In the genomic region with DNA sequence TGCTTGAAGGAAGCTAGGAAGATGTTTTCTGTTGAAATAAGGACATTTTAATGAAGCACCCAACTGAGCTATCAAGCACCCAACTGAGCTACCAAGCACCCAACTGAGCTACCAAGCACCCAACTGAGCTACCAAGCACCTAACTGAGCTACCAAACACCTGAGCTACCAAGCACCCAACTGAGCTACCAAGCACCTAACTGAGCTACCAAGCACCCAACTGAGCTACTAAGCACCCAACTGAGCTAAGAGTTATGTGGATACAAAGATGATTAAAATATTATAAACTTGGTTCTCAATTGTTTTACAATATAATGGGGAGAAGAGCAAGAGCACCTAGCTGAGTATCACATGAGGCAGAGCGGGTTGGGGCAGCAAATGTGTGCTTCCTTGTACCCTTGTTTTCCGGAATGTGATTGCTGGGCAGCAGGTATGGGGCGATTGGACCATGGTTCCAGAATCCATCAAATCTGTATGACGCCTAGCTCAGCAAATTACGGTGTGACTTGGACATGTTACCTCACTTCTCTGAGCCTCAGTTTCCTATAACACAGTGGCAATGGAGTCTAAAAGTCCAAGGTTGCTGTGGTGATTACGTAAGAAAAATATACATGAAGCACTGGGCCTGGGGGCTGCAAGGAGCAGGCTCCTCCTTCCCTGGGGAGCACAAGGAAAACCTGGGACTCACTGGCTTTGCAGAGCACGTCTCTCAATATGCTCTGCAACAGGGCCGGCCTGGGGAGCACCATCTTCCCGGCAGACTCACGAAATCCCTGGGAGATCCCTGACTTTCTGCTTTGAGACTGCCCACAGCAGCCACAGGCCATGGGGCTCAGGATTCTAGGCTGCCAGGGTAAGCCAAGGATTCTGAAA, we compare ENCODE assay signal across 9 cellular contexts. TPM values are rescaled to one million over a fixed set of nuclear protein-coding genes. Genes with fewer than 3 reads are reported as not detected.
DNase-seq lines count a peak whose midpoint lies in the region; ATAC-seq and TF ChIP-seq lines count a peak whose summit lies in the region.
"Had no signal": no experiment of that assay in that cellular context is flagged by ENCODE, and none has a peak within 500 bp of the region (broad histone marks: within the 10 kb centered on the region; RNA-seq: fewer than 3 reads in every experiment).

No MANE protein-coding gene starts in this region.

- DNase-seq in T-helper 1 cell: no peak
- DNase-seq in activated CD8-positive, alpha-beta T cell treated with anti-CD3 and anti-CD28 coated beads for 36 hours: no peak
- DNase-seq in lower lobe of right lung: no peak
- DNase-seq in suprapubic skin (ENCODE audit: low spot score in 2 of 2): no peak
- DNase-seq in pons (ENCODE audit: low spot score): no peak
- no peak for DNase-seq in omental fat pad (ENCODE audit: low spot score)
- DNase-seq: occipital lobe had no signal

- POLR2A ChIA-PET in activated CD8-positive, alpha-beta T cell treated with anti-CD3 and anti-CD28 coated beads for 36 hours (lab: Charles Lee): interaction anchor here (0.6 to 3.8 kb wide), 13 partner anchors 8 to 307 kb away, joined by 3 to 21 read pairs (median 4); partner anchors contain the start of gene BMF

- no peak for TF ChIP-seq EP300 in suprapubic skin (IDR thresholded peaks at IDR 0.05)

- WGBS in suprapubic skin: 62% methylated on average over 10 of the region's 10 CpGs

- no peak for TF ChIP-seq CTCF in activated CD8-positive, alpha-beta T cell treated with anti-CD3 and anti-CD28 coated beads for 36 hours (IDR thresholded peaks at IDR 0.05)
- TF ChIP-seq CTCF in lower lobe of right lung (IDR thresholded peaks at IDR 0.05) (no peak), suprapubic skin (IDR thresholded peaks at IDR 0.05) (no peak), omental fat pad (IDR thresholded peaks at IDR 0.05) (no peak)

- ATAC-seq in activated CD8-positive, alpha-beta T cell treated with anti-CD3 and anti-CD28 coated beads for 36 hours: no peak
- no peak for ATAC-seq in lower lobe of right lung
- ATAC-seq in GM18861 (IDR thresholded peaks at IDR 0.05; ENCODE audit: unreplicated experiment): no peak
- ATAC-seq in omental fat pad (ENCODE audit: low FRiP score): no peak

- no peaks in the 10 kb centered on the region for H3K27me3 ChIP-seq in lower lobe of right lung (ENCODE audit: low read depth)
- H3K27me3 ChIP-seq in suprapubic skin: no peaks in the 10 kb centered on the region

- peak overlapping the region; percentile 87 for H3K27ac ChIP-seq in lower lobe of right lung
- H3K27ac ChIP-seq in suprapubic skin: peak overlapping the region; percentile 88

- peaks cover 9% of the 10 kb centered on the region for H3K27me3 Mint-ChIP-seq in T-helper 1 cell treated with Interleukin-12 subunit alpha and Interleukin-12 subunit beta and Interleukin-4 antibody, amounts not matched to agents 30 μg/mL and 1 μg/mL, for 36 hours (ENCODE audit: low read depth)
- H3K27me3 Mint-ChIP-seq in activated CD8-positive, alpha-beta T cell treated with anti-CD3 and anti-CD28 coated beads for 36 hours: no peaks in the 10 kb centered on the region

- H3K4me3 ChIP-seq in lower lobe of right lung (no peak overlapping the region), suprapubic skin (no peak overlapping the region)

- peaks cover 100% of the 10 kb centered on the region for H3K4me1 ChIP-seq in lower lobe of right lung
- H3K4me1 ChIP-seq in suprapubic skin: peaks cover 94% of the 10 kb centered on the region

- no peak for TF ChIP-seq POLR2A in suprapubic skin (IDR thresholded peaks at IDR 0.05)

- peaks cover 30% of the 10 kb centered on the region for H3K36me3 Mint-ChIP-seq in T-helper 1 cell treated with Interleukin-12 subunit alpha and Interleukin-12 subunit beta and Interleukin-4 antibody, amounts not matched to agents 30 μg/mL and 1 μg/mL, for 36 hours (ENCODE audit: low read depth)
- H3K36me3 Mint-ChIP-seq in activated CD8-positive, alpha-beta T cell treated with anti-CD3 and anti-CD28 coated beads for 36 hours (ENCODE audit: low read depth): no peaks in the 10 kb centered on the region

- no peaks in the 10 kb centered on the region for H3K36me3 ChIP-seq in lower lobe of right lung
- no peaks in the 10 kb centered on the region for H3K36me3 ChIP-seq in suprapubic skin

- H3K4me3 Mint-ChIP-seq in T-helper 1 cell treated with Interleukin-12 subunit alpha and Interleukin-12 subunit beta and Interleukin-4 antibody, amounts not matched to agents 30 μg/mL and 1 μg/mL, for 36 hours: no peak overlapping the region
- no peak overlapping the region for H3K4me3 Mint-ChIP-seq in activated CD8-positive, alpha-beta T cell treated with anti-CD3 and anti-CD28 coated beads for 36 hours

- peaks cover 81% of the 10 kb centered on the region for H3K4me1 Mint-ChIP-seq in T-helper 1 cell treated with Interleukin-12 subunit alpha and Interleukin-12 subunit beta and Interleukin-4 antibody, amounts not matched to agents 30 μg/mL and 1 μg/mL, for 36 hours (ENCODE audit: low read depth)
- peaks cover 69% of the 10 kb centered on the region for H3K4me1 Mint-ChIP-seq in activated CD8-positive, alpha-beta T cell treated with anti-CD3 and anti-CD28 coated beads for 36 hours (ENCODE audit: low read depth)

- H3K9me3 Mint-ChIP-seq in T-helper 1 cell treated with Interleukin-12 subunit alpha and Interleukin-12 subunit beta and Interleukin-4 antibody, amounts not matched to agents 30 μg/mL and 1 μg/mL, for 36 hours: no peaks in the 10 kb centered on the region
- no peaks in the 10 kb centered on the region for H3K9me3 Mint-ChIP-seq in activated CD8-positive, alpha-beta T cell treated with anti-CD3 and anti-CD28 coated beads for 36 hours

- intact Hi-C loops in activated CD8-positive, alpha-beta T cell treated with anti-CD3 and anti-CD28 coated beads for 36 hours (cut with micrococcal nuclease): no loop called here
- intact Hi-C loops in lower lobe of right lung (cut with DNase I): no loop called here

- peak overlapping the region; percentile 90 for H3K27ac Mint-ChIP-seq in T-helper 1 cell treated with Interleukin-12 subunit alpha and Interleukin-12 subunit beta and Interleukin-4 antibody, amounts not matched to agents 30 μg/mL and 1 μg/mL, for 36 hours
- H3K27ac Mint-ChIP-seq in activated CD8-positive, alpha-beta T cell treated with anti-CD3 and anti-CD28 coated beads for 36 hours: peak overlapping the region; percentile 97

- H3K9me3 ChIP-seq in lower lobe of right lung (no peaks in the 10 kb centered on the region), suprapubic skin (no peaks in the 10 kb centered on the region)

- CTCF ChIA-PET in activated CD8-positive, alpha-beta T cell treated with anti-CD3 and anti-CD28 coated beads for 36 hours (lab: Charles Lee): interaction anchor here (0.7 to 14.9 kb wide), 13 partner anchors 9 to 844 kb away, joined by 3 to 198 read pairs (median 3); partner anchors contain the start of genes BMF and BUB1B

RNA-seq across cellular contexts. Expression of gene BMF, which starts 11.3 kb away (rescaled TPM):
- total RNA-seq in activated CD8-positive, alpha-beta T cell treated with anti-CD3 and anti-CD28 coated beads for 36 hours: 1 to 10 TPM; 4.2 to 4.3 TPM
- total RNA-seq in lower lobe of right lung (17.2 TPM), suprapubic skin (10 to 100 TPM in 2 of 4 donors, 1 to 10 TPM in 2; 2.6 to 11.1 (median 9.8) TPM), omental fat pad (1 to 10 TPM; 3.7 to 7.7 (median 5.3) TPM)

RNA-seq across cellular contexts. Expression of gene SRP14, which starts 58.4 kb away (rescaled TPM):
- 100 to 1,000 TPM; 147 to 152 TPM for total RNA-seq in activated CD8-positive, alpha-beta T cell treated with anti-CD3 and anti-CD28 coated beads for 36 hours
- total RNA-seq in lower lobe of right lung: 138 TPM
- 100 to 1,000 TPM; 161 to 218 (median 170) TPM for total RNA-seq in suprapubic skin
- 100 to 1,000 TPM; 276 to 299 (median 286) TPM for total RNA-seq in omental fat pad
